In the genomic region with DNA sequence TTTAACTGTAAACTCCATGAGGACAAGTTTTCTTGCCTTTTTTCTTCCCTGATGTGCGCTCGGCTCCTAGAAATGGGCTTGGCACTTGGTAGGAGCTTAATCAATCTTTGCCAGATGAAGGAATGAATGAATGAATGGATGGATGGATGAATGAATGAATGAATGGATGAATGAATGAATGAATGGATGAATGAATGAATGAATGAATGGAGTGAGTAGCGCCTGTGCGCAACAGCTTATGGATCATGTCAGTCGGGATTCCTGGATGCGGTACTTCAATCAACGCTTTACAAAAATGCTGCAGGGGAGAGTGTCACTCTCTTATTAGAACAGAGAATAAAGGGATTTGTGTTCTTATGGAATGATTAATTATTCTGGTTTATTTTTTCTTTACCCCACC, we compare ENCODE assay signal across 36 cellular contexts.
"Had no signal": no experiment of that assay in that cellular context is flagged by ENCODE, and none has a peak within 500 bp of the region (broad histone marks: within the 10 kb centered on the region; RNA-seq: fewer than 3 reads in every experiment).

No MANE protein-coding gene starts in this region.

- H3K36me3 ChIP-seq: MG63 had no signal

- H3K27me3 ChIP-seq: MG63 had no signal

- H3K4me3 ChIP-seq: MG63 had no signal

- DNase-seq: Kasumi-1, MG63, MM.1S, MV-4-11, NCI-H1048, NCI-H1092, NCI-H1092 treated with DMSO at 0.1 percent for 48 hours, NCI-H1105, NCI-H1105 treated with DMSO at 0.1 percent for 48 hours, NCI-H1417, NCI-H1417 treated with DMSO at 0.1 percent for 48 hours, NCI-H1436, NCI-H1436 treated with DMSO at 0.1 percent for 48 hours, NCI-H146, NCI-H1694, NCI-H1694 treated with DMSO at 0.1 percent for 48 hours, NCI-H187, NCI-H187 treated with DMSO at 0.1 percent for 48 hours, NCI-H1930, NCI-H2029, NCI-H2029 treated with DMSO at 0.1 percent for 48 hours, NCI-H2081, NCI-H2107, NCI-H2171, NCI-H2171 treated with DMSO at 0.1 percent for 48 hours, NCI-H2227 treated with DMSO at 0.1 percent for 48 hours, NCI-H226, NCI-H345, NCI-H446, NCI-H446 treated with DMSO at 0.1 percent for 48 hours, NCI-H510A, NCI-H510A treated with DMSO at 0.1 percent for 48 hours, NCI-H524, NCI-H524 treated with DMSO at 0.1 percent for 48 hours, NCI-H526, NCI-H526 treated with DMSO at 0.1 percent for 48 hours had no signal
